In the genomic region with DNA sequence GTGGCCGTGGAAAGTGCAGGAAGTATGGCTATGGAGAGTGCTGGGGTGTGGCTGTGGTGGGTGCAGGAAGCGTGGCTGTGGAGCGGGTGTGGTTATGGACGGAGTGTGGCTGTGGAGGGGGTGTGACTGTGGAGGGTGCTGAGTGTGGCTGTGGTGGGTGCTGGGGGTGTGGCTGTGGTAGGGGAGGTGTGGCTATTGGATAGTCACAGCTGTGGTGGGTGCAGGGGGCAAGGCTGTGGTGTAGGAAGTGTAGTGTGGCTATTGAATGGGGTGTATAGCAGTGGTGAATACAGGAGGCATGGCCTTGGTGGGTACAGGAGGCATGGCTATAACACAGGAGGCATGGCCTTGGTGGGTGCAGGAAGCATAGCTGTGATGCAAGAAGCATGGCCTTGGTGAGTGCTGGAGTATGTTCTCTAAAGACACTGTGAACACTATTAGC, we compare ENCODE assay signal across 12 cellular contexts. TPM values are rescaled to one million over a fixed set of nuclear protein-coding genes. Genes with fewer than 3 reads are reported as not detected.
A peak's percentile ranks its signal among the peaks of the same experiment; 100 is the strongest.
DNase-seq lines count a peak whose midpoint lies in the region; ATAC-seq and TF ChIP-seq lines count a peak whose summit lies in the region.
"Had no signal": no experiment of that assay in that cellular context is flagged by ENCODE, and none has a peak within 500 bp of the region (broad histone marks: within the 10 kb centered on the region; RNA-seq: fewer than 3 reads in every experiment).

No MANE protein-coding gene starts in this region.

- DNase-seq in CD4-positive, alpha-beta memory T cell: peak in 3 of 5 donors; percentile 5 to 14 (median 12)
- DNase-seq in NB4 (ENCODE audit: low read depth) (peak; percentile 15), trophoblast cell (no peak), substantia nigra (lab: John Stamatoyannopoulos, UW) (no peak), SW 1271 (lab: John Stamatoyannopoulos, UW) (no peak)
- DNase-seq in activated naive CD8-positive, alpha-beta T cell treated with anti-CD3 and anti-CD28 coated beads, Interleukin-2, amount 10 ng/mL, durations not matched to agents 7 days and 5 days: peak; percentile 79
- DNase-seq: NCI-H1092 treated with DMSO at 0.1 percent for 48 hours, NCI-H446 treated with DMSO at 0.1 percent for 48 hours, psoas muscle had no signal

- no peaks in the 10 kb centered on the region for H3K9me3 Mint-ChIP-seq in CD4-positive, alpha-beta memory T cell
- no peaks in the 10 kb centered on the region for H3K9me3 Mint-ChIP-seq in activated naive CD8-positive, alpha-beta T cell treated with anti-CD3 and anti-CD28 coated beads, Interleukin-2, amount 10 ng/mL, durations not matched to agents 7 days and 5 days
- H3K9me3 Mint-ChIP-seq: activated naive CD4-positive, alpha-beta T cell treated with anti-CD3 and anti-CD28 coated beads, Interleukin-2, amount 50 U/mL, for 24 hours had no signal

- H4K12ac ChIP-seq in trophoblast cell (ENCODE audit: low read depth, low read length): no peak overlapping the region

- H3K27ac Mint-ChIP-seq in CD4-positive, alpha-beta memory T cell: no peak overlapping the region
- peak overlapping the region; percentile 76 for H3K27ac Mint-ChIP-seq in activated naive CD8-positive, alpha-beta T cell treated with anti-CD3 and anti-CD28 coated beads, Interleukin-2, amount 10 ng/mL, durations not matched to agents 7 days and 5 days
- H3K27ac Mint-ChIP-seq: activated naive CD4-positive, alpha-beta T cell treated with anti-CD3 and anti-CD28 coated beads, Interleukin-2, amount 50 U/mL, for 24 hours had no signal

- TF ChIP-seq POLR2A in NB4 (IDR thresholded peaks at IDR 0.05; ENCODE audit: extremely low read depth, insufficient read length): no peak

- TF ChIP-seq CTCF in NB4 (IDR thresholded peaks at IDR 0.05; ENCODE audit: low read depth, low read length): no peak

- peaks cover 8 to 12% (median 11%) of the 10 kb centered on the region in 4 donors for H3K4me1 Mint-ChIP-seq in CD4-positive, alpha-beta memory T cell
- peaks cover 20% of the 10 kb centered on the region for H3K4me1 Mint-ChIP-seq in activated naive CD8-positive, alpha-beta T cell treated with anti-CD3 and anti-CD28 coated beads, Interleukin-2, amount 10 ng/mL, durations not matched to agents 7 days and 5 days

- no peaks in the 10 kb centered on the region for H3K27me3 ChIP-seq in CD4-positive, alpha-beta memory T cell (ENCODE audit: insufficient read depth, low read length)
- no peaks in the 10 kb centered on the region for H3K27me3 ChIP-seq in trophoblast cell (ENCODE audit: insufficient read depth, low read length)

- peak; percentile 87 for ATAC-seq in activated naive CD8-positive, alpha-beta T cell treated with anti-CD3 and anti-CD28 coated beads, Interleukin-2, amount 10 ng/mL, durations not matched to agents 7 days and 5 days (ENCODE audit: low read depth)
- ATAC-seq in HG02885 (IDR thresholded peaks at IDR 0.05; ENCODE audit: poor library complexity, unreplicated experiment): no peak
- ATAC-seq: psoas muscle had no signal

- H3K4me3 ChIP-seq in CD4-positive, alpha-beta memory T cell (ENCODE audit: low read length in 2 of 2): no peak overlapping the region
- H3K4me3 ChIP-seq in NB4 (ENCODE audit: low read depth, low read length) (no peak overlapping the region), trophoblast cell (ENCODE audit: low read depth, low read length) (peak overlapping the region; percentile 54)
- H3K4me3 ChIP-seq: psoas muscle had no signal

- H2BK120ac ChIP-seq in trophoblast cell (ENCODE audit: insufficient read depth, low read length, poor library complexity): no peak overlapping the region

- CTCF ChIA-PET in CD4-positive, alpha-beta memory T cell (lab: Charles Lee; ENCODE audit: partially characterized antibody): interaction anchor here (0.6 to 1.4 kb wide), 2 partner anchors 9 to 11 kb away, joined by 4 read pairs; no protein-coding TSS in a partner anchor

- intact Hi-C loops in CD4-positive, alpha-beta memory T cell (cut with micrococcal nuclease): no loop called here

- H4K91ac ChIP-seq in trophoblast cell (ENCODE audit: low read depth, low read length): no peak overlapping the region

- no peaks in the 10 kb centered on the region for H3K36me3 Mint-ChIP-seq in CD4-positive, alpha-beta memory T cell
- H3K36me3 Mint-ChIP-seq in activated naive CD8-positive, alpha-beta T cell treated with anti-CD3 and anti-CD28 coated beads, Interleukin-2, amount 10 ng/mL, durations not matched to agents 7 days and 5 days: peaks cover 2% of the 10 kb centered on the region
- H3K36me3 Mint-ChIP-seq: activated naive CD4-positive, alpha-beta T cell treated with anti-CD3 and anti-CD28 coated beads, Interleukin-2, amount 50 U/mL, for 24 hours had no signal

- H3K9ac ChIP-seq in trophoblast cell (ENCODE audit: low read length): no peak overlapping the region

- peak overlapping the region; percentile 5 for H2BK12ac ChIP-seq in trophoblast cell (ENCODE audit: low read length)

- no peak overlapping the region for H3K18ac ChIP-seq in trophoblast cell (ENCODE audit: low read length)

- H3K14ac ChIP-seq in trophoblast cell (ENCODE audit: low read length): no peak overlapping the region

- POLR2A ChIA-PET in CD4-positive, alpha-beta memory T cell (lab: Charles Lee; ENCODE audit: partially characterized antibody): no interaction called here
- POLR2A ChIA-PET in activated naive CD8-positive, alpha-beta T cell treated with anti-CD3 and anti-CD28 coated beads, Interleukin-2, amount 10 ng/mL, durations not matched to agents 7 days and 5 days (lab: Charles Lee): no interaction called here

- H3K4me1 ChIP-seq in CD4-positive, alpha-beta memory T cell (ENCODE audit: insufficient read depth, low read length): peaks cover 8% of the 10 kb centered on the region
- H3K4me1 ChIP-seq in trophoblast cell (ENCODE audit: control insufficient read depth in 1 of 2, insufficient read depth in 2 of 2, low read length in 2 of 2): no peaks in the 10 kb centered on the region
- H3K4me1 ChIP-seq: psoas muscle had no signal

- no peak overlapping the region for H4K8ac ChIP-seq in trophoblast cell (ENCODE audit: low read depth, low read length)

- no peak overlapping the region for H2AFZ ChIP-seq in trophoblast cell (ENCODE audit: insufficient read depth, low read length, poor library complexity)

- no peak overlapping the region for H3K27ac ChIP-seq in CD4-positive, alpha-beta memory T cell (ENCODE audit: low read depth, low read length)
- no peak overlapping the region for H3K27ac ChIP-seq in trophoblast cell (ENCODE audit: low read depth, low read length)
- no peak overlapping the region for H3K27ac ChIP-seq in substantia nigra (ENCODE audit: low read depth, low read length, poor library complexity, severe bottlenecking)
- H3K27ac ChIP-seq: psoas muscle had no signal

- H3K23ac ChIP-seq in trophoblast cell (ENCODE audit: low read length): no peak overlapping the region

- H3K79me2 ChIP-seq in trophoblast cell (ENCODE audit: control insufficient read depth, insufficient read depth, low read length, poor library complexity): no peaks in the 10 kb centered on the region

- no CpG with 5 or more reads among the region's 4 CpGs for WGBS in trophoblast cell (ENCODE audit: extremely low coverage, insufficient coverage, insufficient read length)

- H3K36me3 ChIP-seq in CD4-positive, alpha-beta memory T cell (ENCODE audit: insufficient read depth, low read length): no peaks in the 10 kb centered on the region
- H3K36me3 ChIP-seq in trophoblast cell (ENCODE audit: control insufficient read depth in 1 of 2, insufficient read depth in 2 of 2, low read length in 2 of 2): no peaks in the 10 kb centered on the region

- peak overlapping the region; percentile 85 for H2AK5ac ChIP-seq in trophoblast cell (ENCODE audit: low read length)

- no peaks in the 10 kb centered on the region for H3K9me3 ChIP-seq in CD4-positive, alpha-beta memory T cell (ENCODE audit: control insufficient read depth in 1 of 2, low read length in 2 of 2)
- H3K9me3 ChIP-seq in trophoblast cell (ENCODE audit: insufficient read depth, low read depth, low read length): no peaks in the 10 kb centered on the region
- H3K9me3 ChIP-seq: psoas muscle had no signal

- peaks cover 16 to 18% of the 10 kb centered on the region in 2 donors for H3K27me3 Mint-ChIP-seq in CD4-positive, alpha-beta memory T cell
- H3K27me3 Mint-ChIP-seq in activated naive CD8-positive, alpha-beta T cell treated with anti-CD3 and anti-CD28 coated beads, Interleukin-2, amount 10 ng/mL, durations not matched to agents 7 days and 5 days: peaks cover 59% of the 10 kb centered on the region

- H2BK5ac ChIP-seq in trophoblast cell (ENCODE audit: low read depth, low read length, poor library complexity): no peak overlapping the region

- H3K4ac ChIP-seq in trophoblast cell (ENCODE audit: low read depth, low read length): no peak overlapping the region

- no peaks in the 10 kb centered on the region for H3K79me1 ChIP-seq in trophoblast cell (ENCODE audit: low read length)

- no peak overlapping the region for H3K4me3 Mint-ChIP-seq in CD4-positive, alpha-beta memory T cell
- peak overlapping the region; percentile 49 for H3K4me3 Mint-ChIP-seq in activated naive CD8-positive, alpha-beta T cell treated with anti-CD3 and anti-CD28 coated beads, Interleukin-2, amount 10 ng/mL, durations not matched to agents 7 days and 5 days
- H3K4me3 Mint-ChIP-seq: activated naive CD4-positive, alpha-beta T cell treated with anti-CD3 and anti-CD28 coated beads, Interleukin-2, amount 50 U/mL, for 24 hours had no signal

- H3K4me2 ChIP-seq in trophoblast cell (ENCODE audit: low read length): no peak overlapping the region

RNA-seq across cellular contexts. Expression of a gene that starts 40.8 kb away (rescaled TPM):
- not detected for total RNA-seq in CD4-positive, alpha-beta memory T cell
- polyA plus RNA-seq in CD4-positive, alpha-beta memory T cell: under 1 TPM in 1 of 2 donors, not detected in 1; 0.10 TPM
- total RNA-seq in activated naive CD8-positive, alpha-beta T cell treated with anti-CD3 and anti-CD28 coated beads, Interleukin-2, amount 10 ng/mL, durations not matched to agents 7 days and 5 days: not detected
- not detected in 2 replicates for polyA plus RNA-seq in trophoblast cell (2013)
- total RNA-seq: fibroblast of lung, psoas muscle had no signal
- polyA plus RNA-seq: fibroblast of lung, psoas muscle had no signal

Comparison
In these comparisons a context has a peak if more than half of its experiments do, and no peak if none do; other contexts are left out.
1. DNase-seq: peak in CD4-positive, alpha-beta memory T cell (3 of 5), NB4 (single experiment) and activated naive CD8-positive, alpha-beta T cell treated with anti-CD3 and anti-CD28 coated beads, Interleukin-2, amount 10 ng/mL, durations not matched to agents 7 days and 5 days (single experiment); none in trophoblast cell (0 of 2), substantia nigra (0 of 49) and SW 1271 (0 of 2).